In genomic region chr12:10130042-10130441, GRCh38 we compare ENCODE assay signal across 8 cellular contexts. TPM values are rescaled to one million over a fixed set of nuclear protein-coding genes. Genes with fewer than 3 reads are reported as not detected.
DNase-seq lines count a peak whose midpoint lies in the region; ATAC-seq and TF ChIP-seq lines count a peak whose summit lies in the region.

Gene CLEC7A (minus strand): TSS chr12:10130199. CDS start chr12:10130082, 117 bp downstream.

- peaks cover 13% of the 10 kb centered on the region for H3K4me1 Mint-ChIP-seq in activated naive CD8-positive, alpha-beta T cell (ENCODE audit: low read depth)
- H3K4me1 Mint-ChIP-seq in activated naive CD8-positive, alpha-beta T cell treated with anti-CD3 and anti-CD28 coated beads for 36 hours: peaks cover 17% of the 10 kb centered on the region

- no peaks in the 10 kb centered on the region for H3K36me3 Mint-ChIP-seq in activated naive CD8-positive, alpha-beta T cell
- H3K36me3 Mint-ChIP-seq in activated naive CD8-positive, alpha-beta T cell treated with anti-CD3 and anti-CD28 coated beads for 36 hours: no peaks in the 10 kb centered on the region

- H3K27ac ChIP-seq in coronary artery: peak within 1 kb of the TSS in 1 of 2 donors; percentile 56

- no peak for TF ChIP-seq CTCF in coronary artery (IDR thresholded peaks at IDR 0.05)
- no peak for TF ChIP-seq CTCF in subcutaneous adipose tissue (IDR thresholded peaks at IDR 0.05; ENCODE audit: low read depth)
- no peak for TF ChIP-seq CTCF in foreskin fibroblast (IDR thresholded peaks at IDR 0.05; ENCODE audit: low read depth, low read length)

- DNase-seq in activated naive CD8-positive, alpha-beta T cell treated with anti-CD3 and anti-CD28 coated beads for 36 hours: no peak
- DNase-seq in coronary artery (ENCODE audit: low spot score) (no peak), foreskin fibroblast (no peak), NCI-H1092 treated with DMSO at 0.1 percent for 48 hours (lab: John Stamatoyannopoulos, UW) (no peak), C1 segment of cervical spinal cord (lab: John Stamatoyannopoulos, UW) (no peak)

- ATAC-seq in HG03457 (IDR thresholded peaks at IDR 0.05; ENCODE audit: unreplicated experiment): peak; percentile 72

- H3K27me3 Mint-ChIP-seq in activated naive CD8-positive, alpha-beta T cell: peaks cover 6% of the 10 kb centered on the region
- H3K27me3 Mint-ChIP-seq in activated naive CD8-positive, alpha-beta T cell treated with anti-CD3 and anti-CD28 coated beads for 36 hours: peaks cover 27% of the 10 kb centered on the region

- H3K9me3 Mint-ChIP-seq in activated naive CD8-positive, alpha-beta T cell (ENCODE audit: low read depth): no peaks in the 10 kb centered on the region
- H3K9me3 Mint-ChIP-seq in activated naive CD8-positive, alpha-beta T cell treated with anti-CD3 and anti-CD28 coated beads for 36 hours: no peaks in the 10 kb centered on the region

- H3K27ac Mint-ChIP-seq in activated naive CD8-positive, alpha-beta T cell: peak within 1 kb of the TSS; percentile 6
- no peak within 1 kb of the TSS for H3K27ac Mint-ChIP-seq in activated naive CD8-positive, alpha-beta T cell treated with anti-CD3 and anti-CD28 coated beads for 36 hours

- peak within 1 kb of the TSS; percentile 19 for H3K4me3 ChIP-seq in coronary artery
- H3K4me3 ChIP-seq in foreskin fibroblast (ENCODE audit: low read depth in 1 of 2, low read length in 2 of 2): no peak within 1 kb of the TSS

- H3K4me3 Mint-ChIP-seq in activated naive CD8-positive, alpha-beta T cell: no peak within 1 kb of the TSS
- H3K4me3 Mint-ChIP-seq in activated naive CD8-positive, alpha-beta T cell treated with anti-CD3 and anti-CD28 coated beads for 36 hours: no peak within 1 kb of the TSS

RNA-seq across cellular contexts. Expression of gene CLEC7A, which starts in this region (rescaled TPM):
- not detected for total RNA-seq in activated naive CD8-positive, alpha-beta T cell treated with anti-CD3 and anti-CD28 coated beads for 36 hours
- total RNA-seq in subcutaneous adipose tissue: 10 to 100 TPM; 14.7 to 87.5 (median 23.0) TPM

Comparison
In these comparisons a context has a peak if more than half of its experiments do, and no peak if none do; other contexts are left out.
1. RNA of gene CLEC7A (total RNA-seq): 14.7 to 87.5 TPM in subcutaneous adipose tissue; not detected in activated naive CD8-positive, alpha-beta T cell treated with anti-CD3 and anti-CD28 coated beads for 36 hours; every median in the first group is over 10 times any median in the second.